23 cellular contexts compared by ENCODE assay signal in the genomic region with DNA sequence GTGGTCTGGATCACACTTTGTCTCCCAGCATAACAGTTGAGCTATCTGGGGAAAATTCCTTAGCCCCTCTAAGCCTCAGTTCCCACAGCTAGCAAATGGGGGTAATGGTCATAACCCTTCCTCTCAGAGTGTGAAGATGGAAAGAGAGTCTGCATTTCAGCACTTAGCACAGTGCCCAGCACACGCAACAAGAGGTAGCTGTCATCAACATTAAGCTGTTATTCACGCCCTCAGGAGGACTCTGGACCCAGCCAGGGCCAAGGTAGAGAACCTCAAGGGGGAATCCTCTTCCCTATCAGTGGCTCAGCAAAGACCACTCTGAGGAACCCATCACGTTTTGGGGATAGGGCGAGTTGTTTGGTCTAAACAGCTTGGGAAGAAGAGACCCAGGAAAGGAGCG.
"Had no signal": no experiment of that assay in that cellular context is flagged by ENCODE, and none has a peak within 500 bp of the region (broad histone marks: within the 10 kb centered on the region; RNA-seq: fewer than 3 reads in every experiment).

No MANE protein-coding gene starts in this region.

- H3K36me3 ChIP-seq: lower lobe of right lung, spleen, tibial nerve, uterus had no signal

- H3K9me3 ChIP-seq: lower lobe of right lung, spleen, tibial nerve, uterus had no signal

- H3K36me3 Mint-ChIP-seq: immature natural killer cell; naive thymus-derived CD8-positive, alpha-beta T cell; stimulated activated effector memory CD8-positive, alpha-beta T cell treated with anti-CD3 and anti-CD28 coated beads, Interleukin-12 subunit alpha, Interleukin-12 subunit beta, amount 100 ng/mL, for 72 hours; type B pancreatic cell had no signal

- H2AFZ ChIP-seq: parathyroid adenoma had no signal

- H3K27ac Mint-ChIP-seq: immature natural killer cell; stimulated activated effector memory CD8-positive, alpha-beta T cell treated with anti-CD3 and anti-CD28 coated beads, Interleukin-12 subunit alpha, Interleukin-12 subunit beta, amount 100 ng/mL, for 72 hours; stimulated activated naive CD8-positive, alpha-beta T cell treated with anti-CD3 and anti-CD28 coated beads, Interleukin-15, amount 100 ng/mL, for 72 hours; type B pancreatic cell had no signal

- H3K4me1 Mint-ChIP-seq: immature natural killer cell had no signal

- H3K27me3 ChIP-seq: spleen, tibial nerve, uterus had no signal

- H3K27me3 Mint-ChIP-seq: naive thymus-derived CD8-positive, alpha-beta T cell; progenitor cell of endocrine pancreas; stimulated activated naive CD8-positive, alpha-beta T cell treated with anti-CD3 and anti-CD28 coated beads, Interleukin-15, amount 100 ng/mL, for 72 hours had no signal

- DNase-seq: hypothalamus; immature natural killer cell; kidney; lower lobe of right lung; mammary epithelial cell; mesenchymal stem cell; naive thymus-derived CD8-positive, alpha-beta T cell; right cardiac atrium; spleen; stimulated activated CD4-positive, alpha-beta T cell treated with anti-CD3 and anti-CD28 coated beads, Interleukin-4, amount 100 ng/mL, for 24 hours; stimulated activated naive CD4-positive, alpha-beta T cell treated with Interleukin-2 at 50 U/mL for 16 hours; stimulated activated naive CD8-positive, alpha-beta T cell treated with anti-CD3 and anti-CD28 coated beads, Interleukin-15, amount 100 ng/mL, for 72 hours; substantia nigra; uterus had no signal

- H3K27ac ChIP-seq: lower lobe of right lung, parathyroid adenoma, spleen, tibial nerve, uterus had no signal

- ATAC-seq: naive thymus-derived CD8-positive, alpha-beta T cell; sciatic nerve; stimulated activated naive CD8-positive, alpha-beta T cell treated with anti-CD3 and anti-CD28 coated beads, Interleukin-15, amount 100 ng/mL, for 72 hours had no signal

- H3K4me3 Mint-ChIP-seq: immature natural killer cell; naive thymus-derived CD8-positive, alpha-beta T cell; nephron; neural crest cell; stimulated activated effector memory CD8-positive, alpha-beta T cell treated with anti-CD3 and anti-CD28 coated beads, Interleukin-12 subunit alpha, Interleukin-12 subunit beta, amount 100 ng/mL, for 72 hours; stimulated activated naive CD8-positive, alpha-beta T cell treated with anti-CD3 and anti-CD28 coated beads, Interleukin-15, amount 100 ng/mL, for 72 hours; type B pancreatic cell had no signal

- H3K9me3 Mint-ChIP-seq: immature natural killer cell; naive thymus-derived CD8-positive, alpha-beta T cell; nephron; neural crest cell; stimulated activated effector memory CD8-positive, alpha-beta T cell treated with anti-CD3 and anti-CD28 coated beads, Interleukin-12 subunit alpha, Interleukin-12 subunit beta, amount 100 ng/mL, for 72 hours; stimulated activated naive CD8-positive, alpha-beta T cell treated with anti-CD3 and anti-CD28 coated beads, Interleukin-15, amount 100 ng/mL, for 72 hours; type B pancreatic cell had no signal

- H3K4me1 ChIP-seq: lower lobe of right lung, parathyroid adenoma, spleen, tibial nerve, uterus had no signal

- H3K79me2 ChIP-seq: parathyroid adenoma had no signal

- H3K4me3 ChIP-seq: lower lobe of right lung, skin epidermis, spleen, tibial nerve, uterus had no signal
